In genomic region chr19:11434703-11435056, GRCh38 we compare ENCODE assay signal across 8 cellular contexts. TPM values are rescaled to one million over a fixed set of nuclear protein-coding genes. Genes with fewer than 3 reads are reported as not detected.
DNase-seq lines count a peak whose midpoint lies in the region; ATAC-seq and TF ChIP-seq lines count a peak whose summit lies in the region.

No MANE protein-coding gene starts in this region.

- H2AFZ ChIP-seq in neural progenitor cell (replicated peaks): peak overlapping the region; percentile 97

- POLR2A ChIA-PET in activated CD4-positive, alpha-beta T cell treated with anti-CD3 and anti-CD28 coated beads for 36 hours (lab: Charles Lee): interaction anchor here (0.6 to 1.4 kb wide), 7 partner anchors 9 to 257 kb away, joined by 3 to 8 read pairs (median 4); no protein-coding TSS in a partner anchor

- H3K4me3 ChIP-seq in coronary artery (peak overlapping the region; percentile 84), neural progenitor cell (peak overlapping the region; percentile 57)

- no peaks in the 10 kb centered on the region for H3K9me3 Mint-ChIP-seq in activated CD4-positive, alpha-beta T cell treated with anti-CD3 and anti-CD28 coated beads for 36 hours (ENCODE audit: low read depth)
- H3K9me3 Mint-ChIP-seq in IgD-negative memory B cell (no peaks in the 10 kb centered on the region), neural progenitor cell (no peaks in the 10 kb centered on the region)

- H3K27ac ChIP-seq in coronary artery: peak overlapping the region; percentile 58 to 86
- no peak overlapping the region for H3K27ac ChIP-seq in neural progenitor cell

- H4K20me1 ChIP-seq in neural progenitor cell (ENCODE audit: low read depth): no peaks in the 10 kb centered on the region

- no peaks in the 10 kb centered on the region for H3K27me3 ChIP-seq in neural progenitor cell

- peaks cover 22% of the 10 kb centered on the region for H3K36me3 Mint-ChIP-seq in activated CD4-positive, alpha-beta T cell treated with anti-CD3 and anti-CD28 coated beads for 36 hours (ENCODE audit: low read depth)
- H3K36me3 Mint-ChIP-seq in IgD-negative memory B cell (peaks cover 3% of the 10 kb centered on the region), neural progenitor cell (peaks cover 13% of the 10 kb centered on the region)

- H3K4me3 Mint-ChIP-seq in activated CD4-positive, alpha-beta T cell treated with anti-CD3 and anti-CD28 coated beads for 36 hours: peak overlapping the region; percentile 98
- peak overlapping the region; percentile 94 to 99 (median 98) for H3K4me3 Mint-ChIP-seq in IgD-negative memory B cell
- H3K4me3 Mint-ChIP-seq in neural progenitor cell: peak overlapping the region; percentile 100

- intact Hi-C loops in activated CD4-positive, alpha-beta T cell treated with anti-CD3 and anti-CD28 coated beads for 36 hours (cut with DNase I, micrococcal nuclease): loop anchor here (1.0 to 5.0 kb wide), 16 partner anchors 48 to 563 kb away; partner anchors contain the start of genes CCDC159 (in 2 of the 2), SWSAP1 (in 2 of the 2), TMEM205 (in 2 of the 2) and CARM1 (in 1 of the 2)

- H3K4me2 ChIP-seq in neural progenitor cell: peak overlapping the region; percentile 86

- H3K9ac ChIP-seq in neural progenitor cell: no peak overlapping the region

- no peak for DNase-seq in activated CD4-positive, alpha-beta T cell treated with anti-CD3 and anti-CD28 coated beads for 36 hours
- no peak for DNase-seq in activated CD4-positive, alpha-beta T cell treated with anti-CD3 and anti-CD28 coated beads, Interleukin-2, amount 50 U/mL, for 1 hour
- no peak for DNase-seq in coronary artery (ENCODE audit: low spot score)
- no peak for DNase-seq in neural progenitor cell (ENCODE audit: low spot score)
- DNase-seq in glomerular visceral epithelial cell (ENCODE audit: extremely low spot score): no peak
- no peak for DNase-seq in stimulated activated CD4-positive, alpha-beta T cell treated with anti-CD3 and anti-CD28 coated beads, Interleukin-12 subunit alpha, Interleukin-12 subunit beta, amount 100 ng/mL, for 4 hours
- no peak for DNase-seq in EL

- peak overlapping the region; percentile 99 for H3K27ac Mint-ChIP-seq in activated CD4-positive, alpha-beta T cell treated with anti-CD3 and anti-CD28 coated beads for 36 hours
- H3K27ac Mint-ChIP-seq in IgD-negative memory B cell (peak overlapping the region; percentile 98 to 99 (median 99)), neural progenitor cell (peak overlapping the region; percentile 94)

- peaks cover 11% of the 10 kb centered on the region for H3K4me1 ChIP-seq in neural progenitor cell

- CTCF ChIA-PET in activated CD4-positive, alpha-beta T cell treated with anti-CD3 and anti-CD28 coated beads for 36 hours (lab: Charles Lee): interaction anchor here (0.6 to 3.3 kb wide), 13 partner anchors 13 to 191 kb away, joined by 3 to 27 read pairs (median 4); partner anchors contain the start of genes ECSIT and SWSAP1

- peaks cover 16% of the 10 kb centered on the region for H3F3A ChIP-seq in neural progenitor cell (ENCODE audit: low read depth)

- H3K9me3 ChIP-seq in neural progenitor cell (ENCODE audit: low read depth): no peaks in the 10 kb centered on the region

- peaks cover 14% of the 10 kb centered on the region for H3K4me1 Mint-ChIP-seq in activated CD4-positive, alpha-beta T cell treated with anti-CD3 and anti-CD28 coated beads for 36 hours
- H3K4me1 Mint-ChIP-seq in IgD-negative memory B cell (peaks cover 18 to 22% (median 20%) of the 10 kb centered on the region in 3 donors), neural progenitor cell (peaks cover 21% of the 10 kb centered on the region)

- TF ChIP-seq CTCF in coronary artery (IDR thresholded peaks at IDR 0.05) (no peak), neural progenitor cell (IDR thresholded peaks at IDR 0.05) (no peak)

- no peaks in the 10 kb centered on the region for H3K27me3 Mint-ChIP-seq in activated CD4-positive, alpha-beta T cell treated with anti-CD3 and anti-CD28 coated beads for 36 hours
- peaks cover 3% of the 10 kb centered on the region for H3K27me3 Mint-ChIP-seq in IgD-negative memory B cell
- peaks cover 7% of the 10 kb centered on the region for H3K27me3 Mint-ChIP-seq in neural progenitor cell (ENCODE audit: insufficient read depth, low read depth)

- peak; percentile 5 for ATAC-seq in activated CD4-positive, alpha-beta T cell treated with anti-CD3 and anti-CD28 coated beads for 36 hours

- H3K36me3 ChIP-seq in neural progenitor cell: peaks cover 5% of the 10 kb centered on the region

- peaks cover 24% of the 10 kb centered on the region for H3K79me2 ChIP-seq in neural progenitor cell (ENCODE audit: low read depth)

RNA-seq across cellular contexts. Expression of gene ODAD3, which starts 0.2 kb away (rescaled TPM):
- under 1 TPM; 0.16 to 0.25 TPM for total RNA-seq in activated CD4-positive, alpha-beta T cell treated with anti-CD3 and anti-CD28 coated beads for 36 hours
- polyA plus RNA-seq in IgD-negative memory B cell: 0.89 TPM
- total RNA-seq in neural progenitor cell (ENCODE audit: low replicate concordance): 0.47 and 1.5 TPM in 2 replicates

RNA-seq across cellular contexts. Expression of gene PRKCSH, which starts 0.8 kb away (rescaled TPM):
- total RNA-seq in activated CD4-positive, alpha-beta T cell treated with anti-CD3 and anti-CD28 coated beads for 36 hours: 100 to 1,000 TPM; 225 to 269 TPM
- 77.5 TPM for polyA plus RNA-seq in IgD-negative memory B cell
- total RNA-seq in neural progenitor cell (ENCODE audit: low replicate concordance): 53.6 and 130 TPM in 2 replicates

RNA-seq across cellular contexts. Expression of gene RGL3, which starts 15.6 kb away (rescaled TPM):
- total RNA-seq in activated CD4-positive, alpha-beta T cell treated with anti-CD3 and anti-CD28 coated beads for 36 hours: not detected
- polyA plus RNA-seq in IgD-negative memory B cell: 2.4 TPM
- 0.49 and 4.7 TPM in 2 replicates for total RNA-seq in neural progenitor cell (ENCODE audit: low replicate concordance)

RNA-seq across cellular contexts. Expression of gene ELAVL3, which starts 46.2 kb away (rescaled TPM):
- total RNA-seq in activated CD4-positive, alpha-beta T cell treated with anti-CD3 and anti-CD28 coated beads for 36 hours: under 1 TPM in 1 of 2 experiments, not detected in 1; 0.09 TPM
- not detected for polyA plus RNA-seq in IgD-negative memory B cell
- 0.15 TPM in 1 of 2 replicates, not detected in the other for total RNA-seq in neural progenitor cell (ENCODE audit: low replicate concordance)

RNA-seq across cellular contexts. Expression of gene EPOR, which starts 50.6 kb away (rescaled TPM):
- 1 to 10 TPM; 8.0 to 8.4 TPM for total RNA-seq in activated CD4-positive, alpha-beta T cell treated with anti-CD3 and anti-CD28 coated beads for 36 hours
- polyA plus RNA-seq in IgD-negative memory B cell: 8.1 TPM
- total RNA-seq in neural progenitor cell (ENCODE audit: low replicate concordance): 6.5 and 7.3 TPM in 2 replicates
